ENCODE assay signal across 9 cellular contexts in genomic region chrX:10098235-10098819, GRCh38. TPM values are rescaled to one million over a fixed set of nuclear protein-coding genes. Genes with fewer than 3 reads are reported as not detected.
DNase-seq lines count a peak whose midpoint lies in the region; ATAC-seq and TF ChIP-seq lines count a peak whose summit lies in the region.
"Had no signal": no experiment of that assay in that cellular context is flagged by ENCODE, and none has a peak within 500 bp of the region (broad histone marks: within the 10 kb centered on the region; RNA-seq: fewer than 3 reads in every experiment).

No MANE protein-coding gene starts in this region.

- H3K9me3 ChIP-seq in right cardiac atrium (ENCODE audit: control insufficient read depth, low read length) (no peaks in the 10 kb centered on the region), testis (no peaks in the 10 kb centered on the region)

- no peak for TF ChIP-seq POLR2A in testis (IDR thresholded peaks at IDR 0.05)

- no peaks in the 10 kb centered on the region for H3K36me3 ChIP-seq in testis (ENCODE audit: low read depth, missing control alignments)

- H3K27me3 ChIP-seq in right cardiac atrium (ENCODE audit: control insufficient read depth, insufficient read depth) (no peaks in the 10 kb centered on the region), testis (no peaks in the 10 kb centered on the region)

- intact Hi-C loops in right cardiac atrium (cut with DNase I), result no loop called here
- intact Hi-C loops in testis (cut with DNase I; ENCODE audit: low total_unique reads), result no loop called here

- no peak for TF ChIP-seq CTCF in testis (IDR thresholded peaks at IDR 0.05)

- H3K4me1 ChIP-seq in right cardiac atrium (ENCODE audit: control insufficient read depth, insufficient read depth, low read length) (peaks cover 2% of the 10 kb centered on the region), testis (peaks cover 8% of the 10 kb centered on the region)

- H3K27ac ChIP-seq in right cardiac atrium (ENCODE audit: low read length) (no peak overlapping the region), testis (peak overlapping the region; percentile 72 to 77)

- ATAC-seq in GM18867 (IDR thresholded peaks at IDR 0.05; ENCODE audit: unreplicated experiment) (peak; percentile 89), HG02938 (IDR thresholded peaks at IDR 0.05; ENCODE audit: unreplicated experiment) (peak; percentile 87), right cardiac atrium (no peak)
- ATAC-seq: K562 had no signal

- WGBS in right cardiac atrium, result 51% methylated on average over 12 of the region's 12 CpGs
- WGBS in testis, 2 donors, result 53 to 62% methylated on average over 12 of the region's 12 CpGs

- DNase-seq in activated CD4-positive, alpha-beta T cell treated with anti-CD3 and anti-CD28 coated beads, Interleukin-2, amount 50 U/mL, for 1 hour, result peak; percentile 61
- DNase-seq in right cardiac atrium, result no peak
- no peak for DNase-seq in testis
- DNase-seq in nucleus accumbens (lab: John Stamatoyannopoulos, UW), result no peak
- DNase-seq in GOT3 (lab: John Stamatoyannopoulos, UW), result no peak
- DNase-seq in NCI-H774 (lab: John Stamatoyannopoulos, UW), result no peak

- H3K4me3 ChIP-seq in right cardiac atrium (ENCODE audit: low read length) (peak overlapping the region; percentile 13), testis (no peak overlapping the region)
- H3K4me3 ChIP-seq: K562 had no signal

RNA-seq across cellular contexts. Expression of gene CLCN4, which starts 58.4 kb away (rescaled TPM):
- total RNA-seq in right cardiac atrium, result 10 to 100 TPM; 27.0 to 34.9 (median 30.7) TPM
- polyA plus RNA-seq in right cardiac atrium, result 11.0 TPM
- 10 to 100 TPM in 1 of 2 donors, 1 to 10 TPM in 1; 5.4 to 11.6 TPM for total RNA-seq in testis
- 5.1 TPM for polyA plus RNA-seq in testis (ENCODE audit: insufficient read depth, low read depth, low replicate concordance)

Comparison
In these comparisons a context has a peak if more than half of its experiments do, and no peak if none do; other contexts are left out.
1. ATAC-seq: peak in GM18867 (single experiment) and HG02938 (single experiment); none in right cardiac atrium (0 of 2).